Comparison of ENCODE assay signal across 28 cellular contexts in the genomic region with DNA sequence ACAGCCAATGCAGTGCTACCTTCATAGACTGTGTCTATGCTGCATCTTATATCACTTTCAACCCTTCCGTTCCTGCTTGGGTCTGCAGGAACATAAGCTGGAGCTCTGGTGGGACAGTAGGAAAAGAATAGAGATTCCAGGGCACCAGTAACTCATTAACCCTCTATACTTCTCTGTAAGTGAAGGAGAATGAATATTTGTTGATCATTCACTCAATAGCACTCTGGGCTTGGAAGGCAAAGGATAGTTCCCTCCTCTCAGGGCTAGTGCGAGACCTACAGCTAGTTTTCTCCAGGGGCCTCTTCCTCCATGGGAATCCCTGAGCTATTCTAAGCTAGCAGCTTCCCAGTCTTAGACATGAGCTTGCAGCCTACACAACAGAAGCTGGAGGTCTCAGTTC.
"Had no signal": no experiment of that assay in that cellular context is flagged by ENCODE, and none has a peak within 500 bp of the region (broad histone marks: within the 10 kb centered on the region; RNA-seq: fewer than 3 reads in every experiment).

No MANE protein-coding gene starts in this region.

- H3K4me1 ChIP-seq: SJCRH30 had no signal

- H3K27me3 ChIP-seq: ascending aorta, body of pancreas, SJCRH30 had no signal

- DNase-seq: activated CD4-positive, alpha-beta memory T cell treated with anti-CD3 and anti-CD28 coated beads for 36 hours; activated CD4-positive, alpha-beta T cell treated with anti-CD3 and anti-CD28 coated beads, Interleukin-2, amount 10 ng/mL, durations not matched to agents 7 days and 5 days; activated CD4-positive, CD25-positive, alpha-beta regulatory T cell; activated CD8-positive, alpha-beta memory T cell treated with anti-CD3 and anti-CD28 coated beads for 24 hours; activated effector memory CD4-positive, alpha-beta T cell treated with anti-CD3 and anti-CD28 coated beads, Interleukin-2, amount 50 U/mL, for 16 hours; activated naive CD4-positive, alpha-beta T cell treated with Interleukin-2 at 50 U/mL for 16 hours; activated naive CD8-positive, alpha-beta T cell treated with anti-CD3 and anti-CD28 coated beads, Interleukin-2, amount 50 U/mL, for 24 hours; activated T-cell treated with anti-CD3 and anti-CD28 coated beads, Interleukin-2, amount 50 U/mL, for 4 hours; amniotic stem cell; body of pancreas; Kasumi-1; KBM-7; NCI-H1048; NCI-H146; NCI-H1930; NCI-H2171 treated with DMSO at 0.1 percent for 48 hours; NCI-H526 treated with DMSO at 0.1 percent for 48 hours; NCI-H82; NK-92 treated with Interleukin-12 subunit alpha and Interleukin-12 subunit beta, amount 100 ng/mL, for 24 hours; OCI-M1; Right ventricle myocardium superior; SJCRH30; SK-N-SH; T-helper 1 cell had no signal

- H3K9me3 ChIP-seq: ascending aorta, body of pancreas, SK-N-SH had no signal

- H3K9ac ChIP-seq: SK-N-SH had no signal

- H3K27ac ChIP-seq: ascending aorta, body of pancreas, RWPE1, SJCRH30, VCaP had no signal

- H3K4me3 ChIP-seq: ascending aorta, body of pancreas, SJCRH30 had no signal

- H3K4me2 ChIP-seq: SK-N-SH had no signal

- H3K4me3 Mint-ChIP-seq: activated CD4-positive, alpha-beta memory T cell treated with anti-CD3 and anti-CD28 coated beads for 36 hours; activated CD4-positive, alpha-beta T cell treated with anti-CD3 and anti-CD28 coated beads, Interleukin-2, amount 10 ng/mL, durations not matched to agents 7 days and 5 days; activated naive CD8-positive, alpha-beta T cell treated with anti-CD3 and anti-CD28 coated beads, Interleukin-2, amount 50 U/mL, for 24 hours; activated T-cell treated with anti-CD3 and anti-CD28 coated beads, Interleukin-2, amount 50 U/mL, for 4 hours had no signal

- H3K36me3 Mint-ChIP-seq: activated CD4-positive, alpha-beta memory T cell treated with anti-CD3 and anti-CD28 coated beads for 36 hours had no signal

- H3K4me1 Mint-ChIP-seq: activated CD4-positive, alpha-beta T cell treated with anti-CD3 and anti-CD28 coated beads, Interleukin-2, amount 10 ng/mL, durations not matched to agents 7 days and 5 days; activated naive CD8-positive, alpha-beta T cell treated with anti-CD3 and anti-CD28 coated beads, Interleukin-2, amount 50 U/mL, for 24 hours had no signal

- H3K27me3 Mint-ChIP-seq: activated CD4-positive, alpha-beta memory T cell treated with anti-CD3 and anti-CD28 coated beads for 36 hours; activated CD4-positive, alpha-beta T cell treated with anti-CD3 and anti-CD28 coated beads, Interleukin-2, amount 10 ng/mL, durations not matched to agents 7 days and 5 days; activated naive CD8-positive, alpha-beta T cell treated with anti-CD3 and anti-CD28 coated beads, Interleukin-2, amount 50 U/mL, for 24 hours had no signal

- H3K27ac Mint-ChIP-seq: activated CD4-positive, alpha-beta memory T cell treated with anti-CD3 and anti-CD28 coated beads for 36 hours; activated CD4-positive, alpha-beta T cell treated with anti-CD3 and anti-CD28 coated beads, Interleukin-2, amount 10 ng/mL, durations not matched to agents 7 days and 5 days; activated naive CD4-positive, alpha-beta T cell treated with anti-CD3 and anti-CD28 coated beads, Interleukin-2, amount 50 U/mL, for 72 hours; activated naive CD8-positive, alpha-beta T cell treated with anti-CD3 and anti-CD28 coated beads, Interleukin-2, amount 50 U/mL, for 24 hours had no signal

- H3K36me3 ChIP-seq: ascending aorta, SJCRH30 had no signal

- H3K9me3 Mint-ChIP-seq: activated CD4-positive, alpha-beta memory T cell treated with anti-CD3 and anti-CD28 coated beads for 36 hours; activated naive CD8-positive, alpha-beta T cell treated with anti-CD3 and anti-CD28 coated beads, Interleukin-2, amount 50 U/mL, for 24 hours had no signal
